Comparison of ENCODE assay signal across 8 cellular contexts in the genomic region with DNA sequence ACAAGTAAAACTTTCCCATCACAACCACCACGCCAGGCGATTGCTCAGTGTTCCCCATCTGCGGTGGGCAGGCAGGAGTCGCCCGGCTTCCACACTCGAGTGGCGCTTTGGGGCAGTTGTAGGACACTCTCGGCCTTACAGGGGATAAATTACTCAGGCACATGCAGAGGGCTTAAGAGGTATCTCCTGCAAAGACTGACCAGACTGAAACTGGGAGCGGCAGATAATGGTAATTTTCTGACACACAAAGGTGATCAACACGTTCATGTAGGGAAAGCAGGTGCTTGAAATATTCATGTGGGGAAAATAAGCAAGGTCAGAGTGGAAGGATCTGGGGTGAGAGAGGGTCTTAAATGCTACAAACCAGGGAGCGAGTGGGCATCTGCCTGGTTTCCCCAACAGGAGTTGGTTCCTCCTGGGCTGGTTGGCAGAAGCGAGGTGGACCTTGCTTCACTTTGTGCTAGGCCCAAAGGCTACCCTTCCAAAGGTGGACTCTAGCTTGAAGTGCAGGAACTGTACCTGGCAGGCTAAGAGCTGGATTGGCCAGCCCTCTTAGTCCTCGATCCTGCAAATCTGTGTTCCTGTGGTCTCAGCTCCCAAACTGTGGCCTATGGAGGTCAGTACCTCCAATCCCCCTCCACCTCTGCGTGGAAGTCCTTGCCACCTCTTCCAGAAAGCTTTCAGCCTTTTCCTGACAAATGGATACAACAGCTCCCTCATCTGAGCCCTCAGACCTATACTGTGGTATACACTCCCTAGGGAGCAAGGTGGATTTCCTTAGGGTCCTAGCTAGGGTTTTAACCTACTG. TPM values are rescaled to one million over a fixed set of nuclear protein-coding genes. Genes with fewer than 3 reads are reported as not detected.
DNase-seq lines count a peak whose midpoint lies in the region; ATAC-seq lines count a peak whose summit lies in the region.

No MANE protein-coding gene starts in this region.

- peaks cover 36% of the 10 kb centered on the region for H3K36me3 ChIP-seq in iPS-20b (ENCODE audit: insufficient read depth, low read depth, low read length)

- H3K4me1 Mint-ChIP-seq in activated CD4-positive, alpha-beta memory T cell treated with anti-CD3 and anti-CD28 coated beads, Interleukin-2, amount 10 ng/mL, durations not matched to agents 7 days and 5 days: peaks cover 19% of the 10 kb centered on the region
- H3K4me1 Mint-ChIP-seq in stimulated activated naive B cell treated with anti-CD40 and anti-IgM and Interleukin-4, amounts not matched to agents 10 μg/mL and 1 μg/mL and 100 μg/mL, for 72 hours: peaks cover 19 to 27% of the 10 kb centered on the region in 2 donors

- H3K9ac ChIP-seq in iPS-20b (ENCODE audit: low read depth, low read length): peak overlapping the region; percentile 83; the same call in 1 of the 2 replicates

- H3K9me3 ChIP-seq in iPS-20b (ENCODE audit: insufficient read depth, low read depth, low read length): no peaks in the 10 kb centered on the region

- H3K4me1 ChIP-seq in iPS-20b (ENCODE audit: insufficient read depth, low read length): peaks cover 4% of the 10 kb centered on the region; the same call in 1 of the 2 replicates

- H3K27ac ChIP-seq in iPS-20b (ENCODE audit: low read length): no peak overlapping the region

- peak overlapping the region; percentile 31 for H3K27ac Mint-ChIP-seq in activated CD4-positive, alpha-beta memory T cell treated with anti-CD3 and anti-CD28 coated beads, Interleukin-2, amount 10 ng/mL, durations not matched to agents 7 days and 5 days
- peak overlapping the region; percentile 82 for H3K27ac Mint-ChIP-seq in stimulated activated naive B cell treated with anti-CD40 and anti-IgM and Interleukin-4, amounts not matched to agents 10 μg/mL and 1 μg/mL and 100 μg/mL, for 72 hours

- no peak for ATAC-seq in stimulated activated naive B cell treated with anti-CD40 and anti-IgM and Interleukin-4, amounts not matched to agents 10 μg/mL and 1 μg/mL and 100 μg/mL, for 72 hours (replicated peaks)
- ATAC-seq in GM18858 (IDR thresholded peaks at IDR 0.05; ENCODE audit: unreplicated experiment): no peak
- no peak for ATAC-seq in GM18861 (IDR thresholded peaks at IDR 0.05; ENCODE audit: unreplicated experiment)

- peaks cover 25% of the 10 kb centered on the region for H3K36me3 Mint-ChIP-seq in activated CD4-positive, alpha-beta memory T cell treated with anti-CD3 and anti-CD28 coated beads, Interleukin-2, amount 10 ng/mL, durations not matched to agents 7 days and 5 days (ENCODE audit: low read depth)
- H3K36me3 Mint-ChIP-seq in stimulated activated naive B cell treated with anti-CD40 and anti-IgM and Interleukin-4, amounts not matched to agents 10 μg/mL and 1 μg/mL and 100 μg/mL, for 72 hours: peaks cover 23 to 29% of the 10 kb centered on the region in 2 donors

- H3K9me3 Mint-ChIP-seq in activated CD4-positive, alpha-beta memory T cell treated with anti-CD3 and anti-CD28 coated beads, Interleukin-2, amount 10 ng/mL, durations not matched to agents 7 days and 5 days: no peaks in the 10 kb centered on the region
- no peaks in the 10 kb centered on the region for H3K9me3 Mint-ChIP-seq in stimulated activated naive B cell treated with anti-CD40 and anti-IgM and Interleukin-4, amounts not matched to agents 10 μg/mL and 1 μg/mL and 100 μg/mL, for 72 hours

- CTCF ChIA-PET in activated CD4-positive, alpha-beta memory T cell treated with anti-CD3 and anti-CD28 coated beads, Interleukin-2, amount 10 ng/mL, durations not matched to agents 7 days and 5 days (lab: Charles Lee): no interaction called here

- POLR2A ChIA-PET in activated CD4-positive, alpha-beta memory T cell treated with anti-CD3 and anti-CD28 coated beads, Interleukin-2, amount 10 ng/mL, durations not matched to agents 7 days and 5 days (lab: Charles Lee): interaction anchor here (1.0 to 1.7 kb wide), 4 partner anchors 15 to 95 kb away, joined by 3 to 8 read pairs (median 4); no protein-coding TSS in a partner anchor

- H3K27me3 ChIP-seq in iPS-20b (ENCODE audit: insufficient read depth, low read length): no peaks in the 10 kb centered on the region

- no peaks in the 10 kb centered on the region for H3K27me3 Mint-ChIP-seq in activated CD4-positive, alpha-beta memory T cell treated with anti-CD3 and anti-CD28 coated beads, Interleukin-2, amount 10 ng/mL, durations not matched to agents 7 days and 5 days
- peaks cover 4 to 10% of the 10 kb centered on the region in 2 donors for H3K27me3 Mint-ChIP-seq in stimulated activated naive B cell treated with anti-CD40 and anti-IgM and Interleukin-4, amounts not matched to agents 10 μg/mL and 1 μg/mL and 100 μg/mL, for 72 hours

- peak overlapping the region; percentile 68 for H3K4me3 Mint-ChIP-seq in activated CD4-positive, alpha-beta memory T cell treated with anti-CD3 and anti-CD28 coated beads, Interleukin-2, amount 10 ng/mL, durations not matched to agents 7 days and 5 days
- peak overlapping the region; percentile 72 to 80 for H3K4me3 Mint-ChIP-seq in stimulated activated naive B cell treated with anti-CD40 and anti-IgM and Interleukin-4, amounts not matched to agents 10 μg/mL and 1 μg/mL and 100 μg/mL, for 72 hours

- DNase-seq in NCI-H2227 (lab: John Stamatoyannopoulos, UW; ENCODE audit: unreplicated experiment) (peak; percentile 56), NCI-H2227 treated with DMSO at 0.1 percent for 48 hours (lab: John Stamatoyannopoulos, UW) (no peak), NAMALWA (ENCODE audit: low spot score) (no peak)
- no peak for DNase-seq in activated CD4-positive, alpha-beta memory T cell treated with anti-CD3 and anti-CD28 coated beads, Interleukin-2, amount 10 ng/mL, durations not matched to agents 7 days and 5 days
- no peak for DNase-seq in stimulated activated naive B cell treated with anti-CD40 and anti-IgM and Interleukin-4, amounts not matched to agents 10 μg/mL and 1 μg/mL and 100 μg/mL, for 72 hours

- peak overlapping the region; percentile 73 for H3K4me3 ChIP-seq in iPS-20b (ENCODE audit: low read length)

RNA-seq across cellular contexts. Expression of gene PLAGL2, which starts 16.7 kb away (rescaled TPM):
- 10 to 100 TPM; 27.9 to 28.9 TPM for total RNA-seq in activated CD4-positive, alpha-beta memory T cell treated with anti-CD3 and anti-CD28 coated beads, Interleukin-2, amount 10 ng/mL, durations not matched to agents 7 days and 5 days

RNA-seq across cellular contexts. Expression of gene POFUT1, which starts 16.9 kb away (rescaled TPM):
- 10 to 100 TPM; 21.5 to 23.2 TPM for total RNA-seq in activated CD4-positive, alpha-beta memory T cell treated with anti-CD3 and anti-CD28 coated beads, Interleukin-2, amount 10 ng/mL, durations not matched to agents 7 days and 5 days
